In the genomic region with DNA sequence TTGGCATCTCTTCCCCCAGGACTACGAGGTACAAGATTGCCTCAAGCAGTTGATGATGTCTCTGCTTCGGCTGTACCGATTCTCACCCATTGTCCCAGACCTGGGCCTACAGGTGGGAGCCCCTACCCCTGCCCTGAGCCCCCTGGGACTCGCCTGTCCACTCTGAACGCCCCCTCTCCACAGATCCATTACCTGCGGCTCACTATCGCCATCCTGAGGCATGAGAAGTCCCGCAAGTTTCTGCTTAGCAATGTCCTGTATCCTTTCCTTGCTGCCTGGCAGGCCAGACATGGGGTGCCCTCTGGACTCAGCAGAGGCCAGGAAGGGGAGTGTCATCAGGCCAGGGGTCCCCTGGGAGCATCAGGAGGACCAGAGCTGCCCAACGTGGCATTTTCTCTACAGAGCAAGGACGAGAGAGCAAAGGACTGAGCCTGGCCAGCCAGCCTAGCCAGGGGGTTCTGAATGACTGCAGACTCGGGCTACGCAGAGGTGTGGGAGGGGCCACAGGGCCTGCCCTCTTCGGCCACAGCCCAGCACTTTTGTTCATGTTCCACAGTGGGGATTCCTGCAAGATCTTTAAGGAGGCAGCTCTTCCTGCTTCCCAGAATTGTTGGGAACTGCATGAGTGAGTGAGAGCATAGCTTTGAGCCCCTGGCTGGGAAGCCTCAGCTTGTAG, we compare ENCODE assay signal across 1 cellular context.
TF ChIP-seq lines count a peak whose summit lies in the region.

No MANE protein-coding gene starts in this region.

TF ChIP-seq in H1, 55 proteins besides CTCF, POLR2A, EP300 and RAD21:
- TF ChIP-seq CEBPB (IDR thresholded peaks at IDR 0.05; ENCODE audit: low read depth, low read length) (no peak), NRF1 (IDR thresholded peaks at IDR 0.05; ENCODE audit: low read depth, low read length) (no peak), RBBP5 (IDR thresholded peaks at IDR 0.05; ENCODE audit: borderline replicate concordance, low read depth, low read length) (no peak), HDAC6 (IDR thresholded peaks at IDR 0.05; ENCODE audit: low read depth, low read length) (no peak), BACH1 (IDR thresholded peaks at IDR 0.05; ENCODE audit: low read length) (no peak), BCL11A (IDR thresholded peaks at IDR 0.05; ENCODE audit: low read depth in 2 of 2, low read length in 2 of 2) (no peak), SUZ12 (IDR thresholded peaks at IDR 0.05; ENCODE audit: low read length) (no peak), ASH2L (IDR thresholded peaks at IDR 0.05; ENCODE audit: low read length) (no peak), JUND (IDR thresholded peaks at IDR 0.05; ENCODE audit: low read length) (no peak), FOSL1 (IDR thresholded peaks at IDR 0.05; ENCODE audit: insufficient read depth, low read depth, low read length) (no peak), ZNF274 (IDR thresholded peaks at IDR 0.05; ENCODE audit: borderline replicate concordance, extremely low read depth, low read length) (no peak), EZH2 (IDR thresholded peaks at IDR 0.05; ENCODE audit: low read depth, low read length, severe bottlenecking) (no peak), PHF8 (conservative IDR thresholded peaks at IDR 0.05; ENCODE audit: low read depth, low read length) (no peak), KDM4A (IDR thresholded peaks at IDR 0.05; ENCODE audit: low read depth, low read length, severe bottlenecking) (no peak), RNF2 (IDR thresholded peaks at IDR 0.05; ENCODE audit: borderline replicate concordance, low read depth, low read length, missing control alignments, poor library complexity, severe bottlenecking) (no peak), CBX5 (IDR thresholded peaks at IDR 0.05; ENCODE audit: low read depth, low read length) (no peak), CTBP2 (IDR thresholded peaks at IDR 0.05; ENCODE audit: borderline replicate concordance, insufficient read depth, insufficient read length, low read length) (no peak), SIN3A (conservative IDR thresholded peaks at IDR 0.05 in 1 of 2, IDR thresholded peaks at IDR 0.05 in 1 of 2; ENCODE audit: low read depth in 1 of 2, low read length in 2 of 2) (no peak)
- TF ChIP-seq, protein P1, sequence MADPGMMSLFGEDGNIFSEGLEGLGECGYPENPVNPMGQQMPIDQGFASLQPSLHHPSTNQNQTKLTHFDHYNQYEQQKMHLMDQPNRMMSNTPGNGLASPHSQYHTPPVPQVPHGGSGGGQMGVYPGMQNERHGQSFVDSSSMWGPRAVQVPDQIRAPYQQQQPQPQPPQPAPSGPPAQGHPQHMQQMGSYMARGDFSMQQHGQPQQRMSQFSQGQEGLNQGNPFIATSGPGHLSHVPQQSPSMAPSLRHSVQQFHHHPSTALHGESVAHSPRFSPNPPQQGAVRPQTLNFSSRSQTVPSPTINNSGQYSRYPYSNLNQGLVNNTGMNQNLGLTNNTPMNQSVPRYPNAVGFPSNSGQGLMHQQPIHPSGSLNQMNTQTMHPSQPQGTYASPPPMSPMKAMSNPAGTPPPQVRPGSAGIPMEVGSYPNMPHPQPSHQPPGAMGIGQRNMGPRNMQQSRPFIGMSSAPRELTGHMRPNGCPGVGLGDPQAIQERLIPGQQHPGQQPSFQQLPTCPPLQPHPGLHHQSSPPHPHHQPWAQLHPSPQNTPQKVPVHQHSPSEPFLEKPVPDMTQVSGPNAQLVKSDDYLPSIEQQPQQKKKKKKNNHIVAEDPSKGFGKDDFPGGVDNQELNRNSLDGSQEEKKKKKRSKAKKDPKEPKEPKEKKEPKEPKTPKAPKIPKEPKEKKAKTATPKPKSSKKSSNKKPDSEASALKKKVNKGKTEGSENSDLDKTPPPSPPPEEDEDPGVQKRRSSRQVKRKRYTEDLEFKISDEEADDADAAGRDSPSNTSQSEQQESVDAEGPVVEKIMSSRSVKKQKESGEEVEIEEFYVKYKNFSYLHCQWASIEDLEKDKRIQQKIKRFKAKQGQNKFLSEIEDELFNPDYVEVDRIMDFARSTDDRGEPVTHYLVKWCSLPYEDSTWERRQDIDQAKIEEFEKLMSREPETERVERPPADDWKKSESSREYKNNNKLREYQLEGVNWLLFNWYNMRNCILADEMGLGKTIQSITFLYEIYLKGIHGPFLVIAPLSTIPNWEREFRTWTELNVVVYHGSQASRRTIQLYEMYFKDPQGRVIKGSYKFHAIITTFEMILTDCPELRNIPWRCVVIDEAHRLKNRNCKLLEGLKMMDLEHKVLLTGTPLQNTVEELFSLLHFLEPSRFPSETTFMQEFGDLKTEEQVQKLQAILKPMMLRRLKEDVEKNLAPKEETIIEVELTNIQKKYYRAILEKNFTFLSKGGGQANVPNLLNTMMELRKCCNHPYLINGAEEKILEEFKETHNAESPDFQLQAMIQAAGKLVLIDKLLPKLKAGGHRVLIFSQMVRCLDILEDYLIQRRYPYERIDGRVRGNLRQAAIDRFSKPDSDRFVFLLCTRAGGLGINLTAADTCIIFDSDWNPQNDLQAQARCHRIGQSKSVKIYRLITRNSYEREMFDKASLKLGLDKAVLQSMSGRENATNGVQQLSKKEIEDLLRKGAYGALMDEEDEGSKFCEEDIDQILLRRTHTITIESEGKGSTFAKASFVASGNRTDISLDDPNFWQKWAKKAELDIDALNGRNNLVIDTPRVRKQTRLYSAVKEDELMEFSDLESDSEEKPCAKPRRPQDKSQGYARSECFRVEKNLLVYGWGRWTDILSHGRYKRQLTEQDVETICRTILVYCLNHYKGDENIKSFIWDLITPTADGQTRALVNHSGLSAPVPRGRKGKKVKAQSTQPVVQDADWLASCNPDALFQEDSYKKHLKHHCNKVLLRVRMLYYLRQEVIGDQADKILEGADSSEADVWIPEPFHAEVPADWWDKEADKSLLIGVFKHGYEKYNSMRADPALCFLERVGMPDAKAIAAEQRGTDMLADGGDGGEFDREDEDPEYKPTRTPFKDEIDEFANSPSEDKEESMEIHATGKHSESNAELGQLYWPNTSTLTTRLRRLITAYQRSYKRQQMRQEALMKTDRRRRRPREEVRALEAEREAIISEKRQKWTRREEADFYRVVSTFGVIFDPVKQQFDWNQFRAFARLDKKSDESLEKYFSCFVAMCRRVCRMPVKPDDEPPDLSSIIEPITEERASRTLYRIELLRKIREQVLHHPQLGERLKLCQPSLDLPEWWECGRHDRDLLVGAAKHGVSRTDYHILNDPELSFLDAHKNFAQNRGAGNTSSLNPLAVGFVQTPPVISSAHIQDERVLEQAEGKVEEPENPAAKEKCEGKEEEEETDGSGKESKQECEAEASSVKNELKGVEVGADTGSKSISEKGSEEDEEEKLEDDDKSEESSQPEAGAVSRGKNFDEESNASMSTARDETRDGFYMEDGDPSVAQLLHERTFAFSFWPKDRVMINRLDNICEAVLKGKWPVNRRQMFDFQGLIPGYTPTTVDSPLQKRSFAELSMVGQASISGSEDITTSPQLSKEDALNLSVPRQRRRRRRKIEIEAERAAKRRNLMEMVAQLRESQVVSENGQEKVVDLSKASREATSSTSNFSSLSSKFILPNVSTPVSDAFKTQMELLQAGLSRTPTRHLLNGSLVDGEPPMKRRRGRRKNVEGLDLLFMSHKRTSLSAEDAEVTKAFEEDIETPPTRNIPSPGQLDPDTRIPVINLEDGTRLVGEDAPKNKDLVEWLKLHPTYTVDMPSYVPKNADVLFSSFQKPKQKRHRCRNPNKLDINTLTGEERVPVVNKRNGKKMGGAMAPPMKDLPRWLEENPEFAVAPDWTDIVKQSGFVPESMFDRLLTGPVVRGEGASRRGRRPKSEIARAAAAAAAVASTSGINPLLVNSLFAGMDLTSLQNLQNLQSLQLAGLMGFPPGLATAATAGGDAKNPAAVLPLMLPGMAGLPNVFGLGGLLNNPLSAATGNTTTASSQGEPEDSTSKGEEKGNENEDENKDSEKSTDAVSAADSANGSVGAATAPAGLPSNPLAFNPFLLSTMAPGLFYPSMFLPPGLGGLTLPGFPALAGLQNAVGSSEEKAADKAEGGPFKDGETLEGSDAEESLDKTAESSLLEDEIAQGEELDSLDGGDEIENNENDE (IDR thresholded peaks at IDR 0.05; ENCODE audit: insufficient replicate concordance, low read length): no peak
- TF ChIP-seq, protein P2, sequence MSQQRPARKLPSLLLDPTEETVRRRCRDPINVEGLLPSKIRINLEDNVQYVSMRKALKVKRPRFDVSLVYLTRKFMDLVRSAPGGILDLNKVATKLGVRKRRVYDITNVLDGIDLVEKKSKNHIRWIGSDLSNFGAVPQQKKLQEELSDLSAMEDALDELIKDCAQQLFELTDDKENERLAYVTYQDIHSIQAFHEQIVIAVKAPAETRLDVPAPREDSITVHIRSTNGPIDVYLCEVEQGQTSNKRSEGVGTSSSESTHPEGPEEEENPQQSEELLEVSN (IDR thresholded peaks at IDR 0.05): no peak
TF ChIP-seq in H1: peak in this region for 0.
